ENCODE assay signal across 1 cellular context in genomic region chr10:72260588-72261322, GRCh38.
TF ChIP-seq lines count a peak whose summit lies in the region.

No MANE protein-coding gene starts in this region.

TF ChIP-seq in GM12878, 131 proteins besides CTCF, POLR2A, EP300 and RAD21 (continued from another document and continues in another):
- TF ChIP-seq NKRF (conservative IDR thresholded peaks at IDR 0.05) (peak; percentile 76), NBN (IDR thresholded peaks at IDR 0.05) (peak; percentile 84), SUZ12 (IDR thresholded peaks at IDR 0.05; ENCODE audit: unreplicated experiment) (no peak), POU2F2 (IDR thresholded peaks at IDR 0.05; ENCODE audit: borderline replicate concordance, low read depth, low read length) (peak; percentile 19; the same call in 1 of the 3 replicates), IRF5 (IDR thresholded peaks at IDR 0.05; ENCODE audit: borderline replicate concordance) (peak; percentile 70; the same call in 1 of the 2 replicates), SREBF2 (IDR thresholded peaks at IDR 0.05; ENCODE audit: low read length) (0 out of 2 replicates have a peak, but pooled peaks have one; percentile 17), PAX5 (IDR thresholded peaks at IDR 0.05; ENCODE audit: borderline replicate concordance, low read depth, low read length) (peak; percentile 77), NR2F1 (conservative IDR thresholded peaks at IDR 0.05) (peak; percentile 98), TARDBP (IDR thresholded peaks at IDR 0.05; ENCODE audit: borderline replicate concordance) (no peak; the same call in 1 of the 2 replicates), ZZZ3 (IDR thresholded peaks at IDR 0.05; ENCODE audit: control insufficient read depth, insufficient read length, low read depth) (no peak), CHD2 (IDR thresholded peaks at IDR 0.05; ENCODE audit: borderline replicate concordance, low read depth, low read length) (peak; percentile 93), IRF3 (IDR thresholded peaks at IDR 0.05) (no peak), TBL1XR1 (IDR thresholded peaks at IDR 0.05; ENCODE audit: low read depth, low read length) (peak; percentile 55; the same call in 1 of the 2 replicates), KAT2A (conservative IDR thresholded peaks at IDR 0.05; ENCODE audit: control insufficient read depth, low read depth, low read length) (no peak), BACH1 (IDR thresholded peaks at IDR 0.05; ENCODE audit: borderline replicate concordance) (peak; percentile 47), USF1 (IDR thresholded peaks at IDR 0.05; ENCODE audit: borderline replicate concordance, extremely low read length, insufficient read depth, low read depth, low read length) (no peak), FOS (IDR thresholded peaks at IDR 0.05; ENCODE audit: borderline replicate concordance, extremely low read depth, insufficient read length) (no peak), E2F8 (IDR thresholded peaks at IDR 0.05; ENCODE audit: low read depth, partially characterized antibody) (no peak), SMARCA5 (IDR thresholded peaks at IDR 0.05) (peak; percentile 79), NR2C1 (IDR thresholded peaks at IDR 0.05) (peak; percentile 90), E4F1 (IDR thresholded peaks at IDR 0.05; ENCODE audit: borderline replicate concordance, partially characterized antibody) (no peak), PML (IDR thresholded peaks at IDR 0.05; ENCODE audit: low read length) (0 out of 2 replicates have a peak, but pooled peaks have one; percentile 38), ATF7 (IDR thresholded peaks at IDR 0.05; ENCODE audit: low read depth) (peak; percentile 31; the same call in 1 of the 2 replicates), TCF3 (IDR thresholded peaks at IDR 0.05; ENCODE audit: borderline replicate concordance, insufficient read depth, low read depth, low read length) (peak; percentile 40; the same call in 1 of the 2 replicates), RFX5 (IDR thresholded peaks at IDR 0.05; ENCODE audit: low read depth, low read length) (no peak), EGR1 (IDR thresholded peaks at IDR 0.05; ENCODE audit: borderline replicate concordance in 1 of 2, low read depth in 2 of 2, low read length in 2 of 2) (no peak), RAD51 (IDR thresholded peaks at IDR 0.05) (no peak), NFYA (IDR thresholded peaks at IDR 0.05; ENCODE audit: borderline replicate concordance, low read depth, low read length) (no peak), FOXM1 (IDR thresholded peaks at IDR 0.05; ENCODE audit: low read depth, low read length) (no peak; the same call in 1 of the 2 replicates), BMI1 (IDR thresholded peaks at IDR 0.05; ENCODE audit: borderline replicate concordance) (no peak), ZSCAN29 (IDR thresholded peaks at IDR 0.05) (peak; percentile 49), BHLHE40 (IDR thresholded peaks at IDR 0.05; ENCODE audit: borderline replicate concordance in 1 of 2, low read depth in 2 of 2, low read length in 1 of 2) (peak; percentile 93 to 95), ESRRA (IDR thresholded peaks at IDR 0.05; ENCODE audit: low read length) (no peak), ZNF217 (IDR thresholded peaks at IDR 0.05) (no peak), KLF5 (IDR thresholded peaks at IDR 0.05; ENCODE audit: partially characterized antibody) (no peak), RB1 (IDR thresholded peaks at IDR 0.05; ENCODE audit: borderline replicate concordance) (peak; percentile 26; the same call in 1 of the 2 replicates), ELK1 (IDR thresholded peaks at IDR 0.05; ENCODE audit: low read depth, low read length) (0 out of 2 replicates have a peak, but pooled peaks have one; percentile 29), BRCA1 (IDR thresholded peaks at IDR 0.05; ENCODE audit: low read depth, low read length) (no peak), POLR2AphosphoS5 (IDR thresholded peaks at IDR 0.05; ENCODE audit: low read length) (peak; percentile 23; the same call in 1 of the 2 replicates), JUNB (IDR thresholded peaks at IDR 0.05) (no peak), MTA3 (IDR thresholded peaks at IDR 0.05; ENCODE audit: borderline replicate concordance, low read length) (no peak), CBFB (IDR thresholded peaks at IDR 0.05; ENCODE audit: low read depth) (0 out of 2 replicates have a peak, but pooled peaks have one; percentile 33), ZNF622 (IDR thresholded peaks at IDR 0.05) (no peak), TCF7 (IDR thresholded peaks at IDR 0.05; ENCODE audit: borderline replicate concordance) (no peak), MXI1 (IDR thresholded peaks at IDR 0.05; ENCODE audit: low read depth, low read length) (no peak; the same call in 1 of the 2 replicates), PBX3 (IDR thresholded peaks at IDR 0.05; ENCODE audit: insufficient replicate concordance, low read depth, low read length) (peak; percentile 9), ZBTB11 (CRISPR knock-in tag; IDR thresholded peaks at IDR 0.05) (no peak)
